ENCODE assay signal across 8 cellular contexts in genomic region chr19:7292950-7293794, GRCh38. TPM values are rescaled to one million over a fixed set of nuclear protein-coding genes. Genes with fewer than 3 reads are reported as not detected.
DNase-seq lines count a peak whose midpoint lies in the region; ATAC-seq and TF ChIP-seq lines count a peak whose summit lies in the region.

No MANE protein-coding gene starts in this region.

- WGBS in neuronal stem cell (ENCODE audit: extremely low coverage in 2 of 2, insufficient read length in 2 of 2, insufficient replicate concordance in 1 of 2), 2 donors, result no CpG with 5 or more reads among the region's 58 CpGs

- CTCF ChIA-PET in activated naive CD4-positive, alpha-beta T cell treated with anti-CD3 and anti-CD28 coated beads for 36 hours (lab: Charles Lee), result interaction anchor here (0.8 kb wide), 1 partner anchor 144 kb away, joined by 3 read pairs; no protein-coding TSS in a partner anchor
- CTCF ChIA-PET in T-cell (lab: Charles Lee), result no interaction called here

- no peak overlapping the region for H3K27ac ChIP-seq in neuronal stem cell (replicated peaks; ENCODE audit: low read length)

- no peaks in the 10 kb centered on the region for H3K9me3 Mint-ChIP-seq in activated naive CD4-positive, alpha-beta T cell treated with anti-CD3 and anti-CD28 coated beads for 36 hours
- H3K9me3 Mint-ChIP-seq in T-cell, result no peaks in the 10 kb centered on the region

- peak overlapping the region; percentile 91 for H3K14ac ChIP-seq in neuronal stem cell (ENCODE audit: low read length)

- no peak overlapping the region for H2BK15ac ChIP-seq in neuronal stem cell (ENCODE audit: low read length)

- H2AFZ ChIP-seq in neuronal stem cell (ENCODE audit: low read length), result peak overlapping the region; percentile 94

- H2AK5ac ChIP-seq in neuronal stem cell (ENCODE audit: low read depth, low read length), result peak overlapping the region; percentile 85

- H3K9ac ChIP-seq in neuronal stem cell (ENCODE audit: low read depth, low read length, poor library complexity), result peak overlapping the region; percentile 88

- no peak overlapping the region for H4K8ac ChIP-seq in neuronal stem cell (ENCODE audit: low read depth, low read length)

- no peak overlapping the region for H2BK5ac ChIP-seq in neuronal stem cell (ENCODE audit: low read length)

- no peaks in the 10 kb centered on the region for H3K9me3 ChIP-seq in neuronal stem cell (replicated peaks in 1 of 2; ENCODE audit: control insufficient read depth in 2 of 2, insufficient read depth in 1 of 2, low read depth in 1 of 2, low read length in 2 of 2)

- H2BK120ac ChIP-seq in neuronal stem cell (ENCODE audit: low read depth, low read length), result no peak overlapping the region

- H3K23ac ChIP-seq in neuronal stem cell (ENCODE audit: low read depth, low read length, poor library complexity), result peak overlapping the region; percentile 87

- H3K27ac Mint-ChIP-seq in activated naive CD4-positive, alpha-beta T cell treated with anti-CD3 and anti-CD28 coated beads for 36 hours, result no peak overlapping the region
- H3K27ac Mint-ChIP-seq in T-cell, result no peak overlapping the region

- peak; percentile 10 for DNase-seq in activated naive CD4-positive, alpha-beta T cell treated with anti-CD3 and anti-CD28 coated beads for 36 hours
- DNase-seq in activated naive CD4-positive, alpha-beta T cell treated with Interleukin-2 at 50 U/mL for 16 hours, result no peak
- peak in 2 of 34 experiments; percentile 5 to 7 for DNase-seq in T-cell
- DNase-seq in fibroblast of pulmonary artery (ENCODE audit: low read depth), result no peak
- no peak for DNase-seq in neuronal stem cell (ENCODE audit: low spot score)
- no peak for DNase-seq in central memory CD4-positive, alpha-beta T cell
- DNase-seq in germinal center (ENCODE audit: low spot score), result no peak

- TF ChIP-seq CTCF in fibroblast of pulmonary artery (IDR thresholded peaks at IDR 0.05; ENCODE audit: low read length, missing control alignments), result no peak

- no peak overlapping the region for H2BK12ac ChIP-seq in neuronal stem cell (ENCODE audit: low read length)

- H3K27me3 ChIP-seq in neuronal stem cell (ENCODE audit: control insufficient read depth in 3 of 3, insufficient read depth in 3 of 3, low read depth in 1 of 3, low read length in 3 of 3), result peaks cover 0 to 8% (median 0%) of the 10 kb centered on the region in 3 experiments

- no peak overlapping the region for H3K4ac ChIP-seq in neuronal stem cell (ENCODE audit: low read length)

- H3K4me3 ChIP-seq in fibroblast of pulmonary artery (replicated peaks; ENCODE audit: low read depth, low read length) (peak overlapping the region; percentile 67), neuronal stem cell (ENCODE audit: low read length in 2 of 2) (peak overlapping the region; percentile 63 to 91)

- H3K4me3 Mint-ChIP-seq in activated naive CD4-positive, alpha-beta T cell treated with anti-CD3 and anti-CD28 coated beads for 36 hours, result peak overlapping the region; percentile 34
- peak overlapping the region; percentile 41 to 75 (median 63) for H3K4me3 Mint-ChIP-seq in T-cell

- no peak overlapping the region for H4K91ac ChIP-seq in neuronal stem cell (ENCODE audit: low read depth, low read length, poor library complexity)

- H3K4me1 ChIP-seq in neuronal stem cell (ENCODE audit: control insufficient read depth in 2 of 2, insufficient read depth in 1 of 2, low read depth in 1 of 2, low read length in 2 of 2), result peaks cover 1 to 2% of the 10 kb centered on the region in 2 donors

- intact Hi-C loops in activated naive CD4-positive, alpha-beta T cell treated with anti-CD3 and anti-CD28 coated beads for 36 hours (cut with micrococcal nuclease), result no loop called here

- H3K79me1 ChIP-seq in neuronal stem cell (ENCODE audit: low read depth, low read length), result peaks cover 4% of the 10 kb centered on the region

- peaks cover 36% of the 10 kb centered on the region for H3K27me3 Mint-ChIP-seq in activated naive CD4-positive, alpha-beta T cell treated with anti-CD3 and anti-CD28 coated beads for 36 hours (ENCODE audit: low read depth)
- H3K27me3 Mint-ChIP-seq in T-cell, result peaks cover 21 to 46% of the 10 kb centered on the region in 2 donors

- peaks cover 9% of the 10 kb centered on the region for H3K4me1 Mint-ChIP-seq in activated naive CD4-positive, alpha-beta T cell treated with anti-CD3 and anti-CD28 coated beads for 36 hours (ENCODE audit: low read depth)
- H3K4me1 Mint-ChIP-seq in T-cell, result peaks cover 8 to 12% (median 12%) of the 10 kb centered on the region in 3 donors

- peak overlapping the region; percentile 91 for H3K4me2 ChIP-seq in neuronal stem cell (ENCODE audit: insufficient read depth, low read length, poor library complexity, severe bottlenecking)

- ATAC-seq in T-cell (replicated peaks in 1 of 4), result peak in 2 of 4 experiments; percentile 7 to 9
- ATAC-seq in GM21423 (IDR thresholded peaks at IDR 0.05; ENCODE audit: unreplicated experiment), result no peak

- peak overlapping the region; percentile 92 for H3K18ac ChIP-seq in neuronal stem cell (ENCODE audit: low read length)

- H3K36me3 ChIP-seq in neuronal stem cell (replicated peaks in 1 of 2; ENCODE audit: control insufficient read depth in 2 of 2, insufficient read depth in 2 of 2, low read length in 2 of 2), result no peaks in the 10 kb centered on the region

- H3K36me3 Mint-ChIP-seq in activated naive CD4-positive, alpha-beta T cell treated with anti-CD3 and anti-CD28 coated beads for 36 hours (ENCODE audit: low read depth), result no peaks in the 10 kb centered on the region
- no peaks in the 10 kb centered on the region for H3K36me3 Mint-ChIP-seq in T-cell

- POLR2A ChIA-PET in T-cell (lab: Charles Lee), result no interaction called here

RNA-seq across cellular contexts. Expression of gene INSR, which starts 1.0 kb away (rescaled TPM):
- total RNA-seq in activated naive CD4-positive, alpha-beta T cell treated with anti-CD3 and anti-CD28 coated beads for 36 hours, result 1 to 10 TPM; 3.7 to 3.9 TPM
- total RNA-seq in T-cell, result 1 to 10 TPM; 2.4 to 3.8 (median 2.6) TPM
- 5.0 TPM for polyA plus RNA-seq in neuronal stem cell (2013, experiment 1 of 2)
- polyA plus RNA-seq in neuronal stem cell (2013, experiment 2 of 2), result 5.4 TPM

RNA-seq across cellular contexts. Expression of gene ARHGEF18, which starts 55.6 kb away (rescaled TPM):
- total RNA-seq in activated naive CD4-positive, alpha-beta T cell treated with anti-CD3 and anti-CD28 coated beads for 36 hours, result 10 to 100 TPM; 24.6 to 28.7 TPM
- total RNA-seq in T-cell, result 100 to 1,000 TPM; 111 to 145 (median 126) TPM
- polyA plus RNA-seq in neuronal stem cell (2013, experiment 1 of 2), result 15.2 TPM
- polyA plus RNA-seq in neuronal stem cell (2013, experiment 2 of 2), result 16.1 TPM
